Comparison of ENCODE assay signal across 12 cellular contexts in genomic region chr2:226583715-226584114, GRCh38.
A peak's percentile ranks its signal among the peaks of the same experiment; 100 is the strongest.
DNase-seq lines count a peak whose midpoint lies in the region; ATAC-seq and TF ChIP-seq lines count a peak whose summit lies in the region.
"Had no signal": no experiment of that assay in that cellular context is flagged by ENCODE, and none has a peak within 500 bp of the region (broad histone marks: within the 10 kb centered on the region; RNA-seq: fewer than 3 reads in every experiment).

No MANE protein-coding gene starts in this region.

- H3K9me3 Mint-ChIP-seq in stimulated activated naive CD8-positive, alpha-beta T cell treated with anti-CD3 and anti-CD28 coated beads, Interleukin-15, amount 100 ng/mL, for 72 hours: no peaks in the 10 kb centered on the region
- H3K9me3 Mint-ChIP-seq in GM23338: no peaks in the 10 kb centered on the region

- DNase-seq in AG09319 (ENCODE audit: extremely low read depth, low read depth) (peak; percentile 25), NCI-H226 (peak; percentile 89), epidermal melanocyte (ENCODE audit: insufficient read length, low spot score) (peak; percentile 54), Right ventricle myocardium inferior (ENCODE audit: missing footprints) (no peak), GM23338 (ENCODE audit: low spot score) (no peak)
- no peak for DNase-seq in stimulated activated naive CD8-positive, alpha-beta T cell treated with anti-CD3 and anti-CD28 coated beads, Interleukin-15, amount 100 ng/mL, for 72 hours
- DNase-seq: amygdala; DMS 273 treated with DMSO at 0.1 percent for 48 hours; right cardiac atrium; stimulated activated naive CD4-positive, alpha-beta T cell had no signal

- H3K4me3 Mint-ChIP-seq in stimulated activated naive CD8-positive, alpha-beta T cell treated with anti-CD3 and anti-CD28 coated beads, Interleukin-15, amount 100 ng/mL, for 72 hours: no peak overlapping the region
- no peak overlapping the region for H3K4me3 Mint-ChIP-seq in GM23338

- H3K4me1 Mint-ChIP-seq in stimulated activated naive CD8-positive, alpha-beta T cell treated with anti-CD3 and anti-CD28 coated beads, Interleukin-15, amount 100 ng/mL, for 72 hours: no peaks in the 10 kb centered on the region
- H3K4me1 Mint-ChIP-seq in GM23338: peaks cover 19% of the 10 kb centered on the region

- H3K36me3 Mint-ChIP-seq in GM23338 (ENCODE audit: low read depth): no peaks in the 10 kb centered on the region

- H3F3A ChIP-seq in GM23338 (replicated peaks; ENCODE audit: low read depth): no peaks in the 10 kb centered on the region

- H3K4me2 ChIP-seq in GM23338: no peak overlapping the region

- H3K27ac Mint-ChIP-seq in stimulated activated naive CD8-positive, alpha-beta T cell treated with anti-CD3 and anti-CD28 coated beads, Interleukin-15, amount 100 ng/mL, for 72 hours: no peak overlapping the region
- no peak overlapping the region for H3K27ac Mint-ChIP-seq in GM23338

- no peaks in the 10 kb centered on the region for H3K27me3 ChIP-seq in GM23338 (ENCODE audit: insufficient read depth)

- H3K4me1 ChIP-seq in mesodermal cell (ENCODE audit: control insufficient read depth, insufficient read depth, low read length, poor library complexity, severe bottlenecking): peaks cover 35% of the 10 kb centered on the region
- peaks cover 14% of the 10 kb centered on the region; the same call in 1 of the 2 replicates for H3K4me1 ChIP-seq in GM23338 (ENCODE audit: insufficient read depth)

- H3K27ac ChIP-seq in mesodermal cell (ENCODE audit: low read depth, low read length, severe bottlenecking) (peak overlapping the region; percentile 71), GM23338 (ENCODE audit: low read depth) (no peak overlapping the region)

- WGBS in mesodermal cell (ENCODE audit: insufficient coverage in 2 of 2), 2 experiments: 80% methylated on average over 1 of the region's 1 CpG; no CpG with 5 or more reads in 1 of the 2 experiments

- H3K4me3 ChIP-seq in mesodermal cell (ENCODE audit: extremely low read depth, insufficient read depth, low read length, poor library complexity, severe bottlenecking): no peak overlapping the region
- no peak overlapping the region for H3K4me3 ChIP-seq in GM23338

- intact Hi-C loops in Right ventricle myocardium inferior (cut with DNase I): no loop called here

- H3K27me3 Mint-ChIP-seq in stimulated activated naive CD8-positive, alpha-beta T cell treated with anti-CD3 and anti-CD28 coated beads, Interleukin-15, amount 100 ng/mL, for 72 hours: peaks cover 26% of the 10 kb centered on the region
- no peaks in the 10 kb centered on the region for H3K27me3 Mint-ChIP-seq in GM23338 (ENCODE audit: insufficient read depth, low read depth, poor library complexity)

- peaks cover 15% of the 10 kb centered on the region for H3K9me2 ChIP-seq in GM23338 (ENCODE audit: insufficient read depth)

- no peak overlapping the region for H2AFZ ChIP-seq in GM23338

- no peaks in the 10 kb centered on the region for H3K36me3 ChIP-seq in mesodermal cell (ENCODE audit: control insufficient read depth, insufficient read depth, low read length)
- H3K36me3 ChIP-seq in GM23338 (ENCODE audit: insufficient read depth): no peaks in the 10 kb centered on the region

- no peaks in the 10 kb centered on the region for H3K79me2 ChIP-seq in GM23338 (replicated peaks; ENCODE audit: insufficient read depth)

- TF ChIP-seq CTCF in AG09319 (IDR thresholded peaks at IDR 0.05; ENCODE audit: low read depth, low read length) (no peak), GM23338 (conservative IDR thresholded peaks at IDR 0.05; ENCODE audit: low read depth in 2 of 2) (no peak)

- no peaks in the 10 kb centered on the region for H4K20me1 ChIP-seq in GM23338 (replicated peaks; ENCODE audit: insufficient read depth)

- H3K9me3 ChIP-seq in mesodermal cell (ENCODE audit: control insufficient read depth, low read length): peaks cover 19% of the 10 kb centered on the region

- ATAC-seq in GM21526 (IDR thresholded peaks at IDR 0.05; ENCODE audit: low FRiP score, unreplicated experiment) (no peak), Right ventricle myocardium inferior (no peak), GM23338 (no peak)
- no peak for ATAC-seq in stimulated activated naive CD8-positive, alpha-beta T cell treated with anti-CD3 and anti-CD28 coated beads, Interleukin-15, amount 100 ng/mL, for 72 hours
- ATAC-seq: right cardiac atrium had no signal

TF ChIP-seq in GM23338, 12 proteins besides CTCF, POLR2A, EP300 and RAD21 (continues in another document):
- TF ChIP-seq STAT1 (IDR thresholded peaks at IDR 0.05; ENCODE audit: unreplicated experiment) (no peak), JUNB (IDR thresholded peaks at IDR 0.05; ENCODE audit: unreplicated experiment) (no peak), REST (IDR thresholded peaks at IDR 0.05; ENCODE audit: unreplicated experiment) (no peak)

Comparison
In these comparisons a context has a peak if more than half of its experiments do, and no peak if none do; other contexts are left out.
1. DNase-seq: peak in AG09319 (single experiment), NCI-H226 (single experiment) and epidermal melanocyte (single experiment); none in Right ventricle myocardium inferior (single experiment), stimulated activated naive CD8-positive, alpha-beta T cell treated with anti-CD3 and anti-CD28 coated beads, Interleukin-15, amount 100 ng/mL, for 72 hours (0 of 2) and GM23338 (single experiment).